ENCODE assay signal across 8 cellular contexts in genomic region chr9:98707158-98708102, GRCh38. TPM values are rescaled to one million over a fixed set of nuclear protein-coding genes. Genes with fewer than 3 reads are reported as not detected.
A peak's percentile ranks its signal among the peaks of the same experiment; 100 is the strongest.
DNase-seq lines count a peak whose midpoint lies in the region; ATAC-seq, FAIRE-seq and TF ChIP-seq lines count a peak whose summit lies in the region.

No MANE protein-coding gene starts in this region.

- peak overlapping the region; percentile 25; the same call in 1 of the 2 replicates for H3K4me3 ChIP-seq in H7 (ENCODE audit: insufficient read depth, low read depth, low read length)
- H3K4me3 ChIP-seq in H1 (ENCODE audit: extremely low read depth in 1 of 4, insufficient read depth in 2 of 4, low read depth in 3 of 4, low read length in 4 of 4), result peak overlapping the region in 3 of 4 experiments; percentile 29 to 55 (median 52); a peak in 6 of 8 replicates
- H3K4me3 ChIP-seq in naive thymus-derived CD4-positive, alpha-beta T cell (ENCODE audit: low read length), result no peak overlapping the region

- no peaks in the 10 kb centered on the region for H3K36me3 Mint-ChIP-seq in naive thymus-derived CD4-positive, alpha-beta T cell

- no peaks in the 10 kb centered on the region for H3K36me3 ChIP-seq in H7 (replicated peaks; ENCODE audit: control insufficient read depth, insufficient read depth, low read length)
- H3K36me3 ChIP-seq in H1 (ENCODE audit: control insufficient read depth in 2 of 4, insufficient read depth in 4 of 4, low read length in 3 of 4), result peaks cover 0 to 4% (median 0%) of the 10 kb centered on the region in 4 experiments; a peak in 1 of 8 replicates
- no peaks in the 10 kb centered on the region for H3K36me3 ChIP-seq in naive thymus-derived CD4-positive, alpha-beta T cell (ENCODE audit: control insufficient read depth in 2 of 3, insufficient read depth in 3 of 3, low read length in 3 of 3)

- H3K27me3 Mint-ChIP-seq in naive thymus-derived CD4-positive, alpha-beta T cell, result peaks cover 58 to 64% (median 62%) of the 10 kb centered on the region in 5 donors

- TF ChIP-seq EP300 in H1 (IDR thresholded peaks at IDR 0.05; ENCODE audit: borderline replicate concordance in 1 of 2, low read depth in 2 of 2, low read length in 2 of 2), result no peak

- peak overlapping the region; percentile 38 to 71 for H3K4me2 ChIP-seq in H1 (ENCODE audit: insufficient read depth in 1 of 2, low read depth in 2 of 2, low read length in 2 of 2)

- peak overlapping the region; percentile 18; the same call in 1 of the 2 replicates for H2AFZ ChIP-seq in H1 (ENCODE audit: low read length)

- no peak overlapping the region; the same call in 1 of the 2 replicates for H3K18ac ChIP-seq in H1 (ENCODE audit: extremely low read depth, low read length)

- no peak overlapping the region for H4K5ac ChIP-seq in H1 (ENCODE audit: insufficient read length, low read depth, low read length)

- no peak overlapping the region for H3K4ac ChIP-seq in H1 (replicated peaks; ENCODE audit: insufficient read length, low read depth, low read length)

- peaks cover 0 to 15% (median 5%) of the 10 kb centered on the region in 7 donors for H3K4me1 Mint-ChIP-seq in naive thymus-derived CD4-positive, alpha-beta T cell

- no peak overlapping the region for H3K9ac ChIP-seq in H1 (replicated peaks in 1 of 4; ENCODE audit: extremely low read depth in 1 of 4, low read depth in 3 of 4, low read length in 3 of 4)

- peaks cover 0 to 8% (median 0%) of the 10 kb centered on the region in 11 donors for H3K9me3 Mint-ChIP-seq in naive thymus-derived CD4-positive, alpha-beta T cell

- intact Hi-C loops in naive thymus-derived CD4-positive, alpha-beta T cell (cut with micrococcal nuclease), result no loop called here

- no peak overlapping the region for H3K27ac ChIP-seq in H1 (ENCODE audit: low read depth, low read length)
- H3K27ac ChIP-seq in naive thymus-derived CD4-positive, alpha-beta T cell (ENCODE audit: low read depth, low read length), result no peak overlapping the region

- H2BK5ac ChIP-seq in H1 (ENCODE audit: low read depth, low read length), result no peak overlapping the region

- H3K23ac ChIP-seq in H1 (ENCODE audit: insufficient read length), result no peak overlapping the region

- peak overlapping the region in 3 of 10 donors; percentile 17 to 61 (median 35) for H3K4me3 Mint-ChIP-seq in naive thymus-derived CD4-positive, alpha-beta T cell

- H3K56ac ChIP-seq in H1 (replicated peaks; ENCODE audit: insufficient read length, low read depth, low read length), result no peak overlapping the region

- H2BK15ac ChIP-seq in H1 (ENCODE audit: low read length), result no peak overlapping the region

- no peak overlapping the region for H2AK5ac ChIP-seq in H1 (ENCODE audit: low read depth, low read length)

- no peak overlapping the region for H2BK12ac ChIP-seq in H1 (ENCODE audit: low read depth, low read length)

- H4K8ac ChIP-seq in H1 (ENCODE audit: extremely low read depth, insufficient read depth, low read length), result peak overlapping the region; percentile 91; the same call in 1 of the 2 replicates

- ATAC-seq in GM21381 (IDR thresholded peaks at IDR 0.05; ENCODE audit: unreplicated experiment), result no peak
- no peak for ATAC-seq in naive thymus-derived CD4-positive, alpha-beta T cell
- ATAC-seq in GM18870 (IDR thresholded peaks at IDR 0.05; ENCODE audit: unreplicated experiment), result no peak

- no peak overlapping the region for H2BK20ac ChIP-seq in H1 (ENCODE audit: low read length)

- no peaks in the 10 kb centered on the region for H3K79me2 ChIP-seq in H1 (ENCODE audit: control insufficient read depth in 1 of 2, insufficient read depth in 2 of 2, low read length in 2 of 2)

- H3K9me3 ChIP-seq in H1 (ENCODE audit: insufficient read depth in 2 of 2, low read depth in 1 of 2, low read length in 1 of 2), result no peaks in the 10 kb centered on the region
- H3K9me3 ChIP-seq in naive thymus-derived CD4-positive, alpha-beta T cell (ENCODE audit: control insufficient read depth in 2 of 3, low read length in 3 of 3), result no peaks in the 10 kb centered on the region

- TF ChIP-seq RAD21 in H1 (IDR thresholded peaks at IDR 0.05 in 1 of 2, conservative IDR thresholded peaks at IDR 0.05 in 1 of 2; ENCODE audit: low read depth in 2 of 2, low read length in 2 of 2), result peak; percentile 85 to 91

- POLR2A ChIA-PET in H1 (lab: Charles Lee; ENCODE audit: partially characterized antibody), result no interaction called here
- POLR2A ChIA-PET in naive thymus-derived CD4-positive, alpha-beta T cell (lab: Charles Lee), result no interaction called here

- peaks cover 0 to 8% of the 10 kb centered on the region in 2 experiments for H4K20me1 ChIP-seq in H1 (replicated peaks in 1 of 2; ENCODE audit: control insufficient read depth in 1 of 2, insufficient read depth in 2 of 2, low read length in 2 of 2)

- H3K27ac Mint-ChIP-seq in naive thymus-derived CD4-positive, alpha-beta T cell, result no peak overlapping the region

- peak; percentile 42 for FAIRE-seq in H1 (lab: Jason Lieb, UNC)

- CTCF ChIA-PET in H1 (lab: Charles Lee; ENCODE audit: partially characterized antibody), result interaction anchor here (0.7 to 2.6 kb wide), 19 partner anchors 16 to 452 kb away, joined by 3 to 15 read pairs (median 4); partner anchors contain the start of gene TBC1D2
- CTCF ChIA-PET in naive thymus-derived CD4-positive, alpha-beta T cell (lab: Charles Lee), result no interaction called here

- no peak overlapping the region for H3K14ac ChIP-seq in H1 (ENCODE audit: insufficient read length)

- TF ChIP-seq POLR2A in H1 (IDR thresholded peaks at IDR 0.05; ENCODE audit: control extremely low read depth in 1 of 2, low read depth in 2 of 2, low read length in 2 of 2), result no peak

- no peak overlapping the region for H2BK120ac ChIP-seq in H1 (replicated peaks; ENCODE audit: low read depth, low read length)

- no peak overlapping the region for H4K91ac ChIP-seq in H1 (replicated peaks; ENCODE audit: insufficient read length, low read length)

- WGBS in H1 (ENCODE audit: extremely low coverage in 1 of 2, insufficient coverage in 1 of 2, insufficient read length in 1 of 2, insufficient replicate concordance in 2 of 2, low coverage in 1 of 2, low lambda C conversion rate in 2 of 2, missing lambda C conversion rate in 1 of 2), 2 experiments, result 7% methylated on average over 73 of the region's 79 CpGs; no CpG with 5 or more reads in 1 of the 2 experiments

- H3K23me2 ChIP-seq in H1 (ENCODE audit: low read depth, low read length), result peaks cover 16% of the 10 kb centered on the region; the same call in 1 of the 2 replicates

- DNase-seq in COR-L47 (lab: John Stamatoyannopoulos, UW) (peak; percentile 79), H7 (peak; percentile 91), NCI-H748 treated with DMSO at 0.1 percent for 48 hours (lab: John Stamatoyannopoulos, UW) (peak; percentile 77), H1 (ENCODE audit: low read depth in 1 of 2, low spot score in 2 of 2) (peak; percentile 73 to 86), medulla oblongata (ENCODE audit: extremely low spot score) (peak; percentile 43)
- DNase-seq in naive thymus-derived CD4-positive, alpha-beta T cell, result no peak

- peaks cover 0 to 11% (median 5%) of the 10 kb centered on the region in 4 experiments; a peak in 5 of 7 replicates for H3K4me1 ChIP-seq in H1 (replicated peaks in 1 of 4; ENCODE audit: control insufficient read depth in 3 of 4, insufficient read depth in 4 of 4, low read length in 3 of 4)
- no peaks in the 10 kb centered on the region for H3K4me1 ChIP-seq in naive thymus-derived CD4-positive, alpha-beta T cell (ENCODE audit: control insufficient read depth in 2 of 2, insufficient read depth in 2 of 2, low read length in 2 of 2)

- peak; percentile 86 to 89 (median 87) for TF ChIP-seq CTCF in H1 (IDR thresholded peaks at IDR 0.05; ENCODE audit: control extremely low read depth in 1 of 3, insufficient read depth in 1 of 3, low read depth in 1 of 3, low read length in 3 of 3)

- H3K27me3 ChIP-seq in H7 (ENCODE audit: control insufficient read depth, insufficient read depth, low read length), result peaks cover 51% of the 10 kb centered on the region
- H3K27me3 ChIP-seq in H1 (replicated peaks in 1 of 4; ENCODE audit: control insufficient read depth in 3 of 4, extremely low read depth in 1 of 4, insufficient read depth in 3 of 4, low read length in 3 of 4), result peaks cover 44 to 70% (median 61%) of the 10 kb centered on the region in 4 experiments
- H3K27me3 ChIP-seq in naive thymus-derived CD4-positive, alpha-beta T cell (ENCODE audit: control insufficient read depth in 2 of 2, insufficient read depth in 2 of 2, low read length in 2 of 2), result no peaks in the 10 kb centered on the region

- no peaks in the 10 kb centered on the region for H3K79me1 ChIP-seq in H1 (ENCODE audit: low read depth, low read length)

TF ChIP-seq in H1, 55 proteins besides CTCF, POLR2A, EP300 and RAD21 (continues in another document):
- TF ChIP-seq CBX8 (IDR thresholded peaks at IDR 0.05; ENCODE audit: borderline replicate concordance, low read depth, low read length) (no peak), RNF2 (IDR thresholded peaks at IDR 0.05; ENCODE audit: borderline replicate concordance, low read depth, low read length, missing control alignments, poor library complexity, severe bottlenecking) (no peak), TAF1 (IDR thresholded peaks at IDR 0.05; ENCODE audit: low read depth, low read length) (no peak), NRF1 (IDR thresholded peaks at IDR 0.05; ENCODE audit: low read depth, low read length) (no peak), ASH2L (IDR thresholded peaks at IDR 0.05; ENCODE audit: low read length) (no peak), SIN3A (conservative IDR thresholded peaks at IDR 0.05 in 1 of 2, IDR thresholded peaks at IDR 0.05 in 1 of 2; ENCODE audit: low read depth in 1 of 2, low read length in 2 of 2) (no peak), TAF7 (optimal IDR thresholded peaks at IDR 0.05; ENCODE audit: borderline replicate concordance, low read depth, low read length) (no peak), KDM4A (IDR thresholded peaks at IDR 0.05; ENCODE audit: low read depth, low read length, severe bottlenecking) (peak; percentile 58), PHF8 (conservative IDR thresholded peaks at IDR 0.05; ENCODE audit: low read depth, low read length) (no peak)

RNA-seq across cellular contexts. Expression of gene GABBR2, which starts 1.3 kb away (rescaled TPM):
- total RNA-seq in H7 (2014; rRNA removed; shearing (Covaris generic)), result 0.52 and 0.66 TPM in 2 replicates
- total RNA-seq in H1 (2021; fragmentation: NEBNext Ultra II Directional; extraction: Animal tissue kit (Norgen Biotek cat#: 25700)), result 1.2 and 1.5 TPM in 2 replicates
- 0.50 and 0.52 TPM in 2 replicates for polyA plus RNA-seq in H1 (2011; rRNA removed)
- polyA plus RNA-seq in H1 (2011; cell fraction: cytosol; rRNA removed), result 0.37 TPM
- 2.0 TPM for polyA plus RNA-seq in H1 (2011; cell fraction: nucleus; rRNA removed)
- 0.62 to 1.3 TPM (median 1.3 TPM) in 4 replicates for polyA plus RNA-seq in H1 (2012, experiment 1 of 2)
- 0.37 TPM for polyA plus RNA-seq in H1 (2012, experiment 2 of 2)
- polyA plus RNA-seq in H1 (2013, experiment 1 of 2), result 1.6 TPM
- polyA plus RNA-seq in H1 (2013, experiment 2 of 2), result 1.8 TPM
- polyA minus RNA-seq in H1 (2011; rRNA and poly(A)+ RNA removed), result 1.7 and 3.6 TPM in 2 replicates
- 1.5 TPM for polyA minus RNA-seq in H1 (2011; cell fraction: cytosol; rRNA and poly(A)+ RNA removed)
- 0.90 TPM for polyA minus RNA-seq in H1 (2011; cell fraction: nucleus; rRNA and poly(A)+ RNA removed)
- not detected for total RNA-seq in naive thymus-derived CD4-positive, alpha-beta T cell
- not detected for polyA plus RNA-seq in naive thymus-derived CD4-positive, alpha-beta T cell

Comparison
In these comparisons a context has a peak if more than half of its experiments do, and no peak if none do; other contexts are left out.
1. DNase-seq: peak in COR-L47 (single experiment), H7 (single experiment), NCI-H748 treated with DMSO at 0.1 percent for 48 hours (single experiment), H1 (2 of 2) and medulla oblongata (single experiment); none in naive thymus-derived CD4-positive, alpha-beta T cell (0 of 9).